ENCODE assay signal across 20 cellular contexts in the genomic region with DNA sequence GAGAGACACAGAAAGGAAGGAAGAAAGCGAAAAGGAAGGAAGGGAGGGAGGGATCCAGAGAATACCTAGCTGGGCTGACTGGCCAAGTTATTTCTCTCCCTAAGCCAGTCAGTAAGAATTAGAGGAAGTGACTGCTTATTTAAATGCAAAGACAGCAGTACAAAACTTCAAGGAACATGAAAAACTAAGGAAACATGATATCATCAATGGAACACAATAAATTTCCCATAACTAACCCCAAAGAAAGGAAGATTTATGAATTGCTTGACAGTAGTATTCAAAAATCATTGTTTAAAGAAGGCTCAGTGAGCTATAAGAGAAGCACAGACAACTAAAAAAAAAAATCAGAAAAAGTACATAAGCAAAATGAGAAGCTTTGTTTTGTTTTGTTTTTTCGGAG.
A peak's percentile ranks its signal among the peaks of the same experiment; 100 is the strongest.
DNase-seq lines count a peak whose midpoint lies in the region; ATAC-seq lines count a peak whose summit lies in the region.
"Had no signal": no experiment of that assay in that cellular context is flagged by ENCODE, and none has a peak within 500 bp of the region (broad histone marks: within the 10 kb centered on the region; RNA-seq: fewer than 3 reads in every experiment).

No MANE protein-coding gene starts in this region.

- DNase-seq in dermis blood vessel endothelial cell (peak; percentile 70), glomerular endothelial cell (ENCODE audit: extremely low read depth, low read depth, low spot score) (peak; percentile 54), T-helper 1 cell (no peak), AG08395 (ENCODE audit: low spot score) (no peak)
- DNase-seq: 8988T; ACHN; AML-193; Caco-2; Calu3; CD4-positive, alpha-beta T cell; CD8-positive, alpha-beta T cell; DMS 273 treated with DMSO at 0.1 percent for 48 hours; DMS153; DMS53; DMS79; DND-41; EL; GDM1 had no signal

- no peak for ATAC-seq in GM18498 (IDR thresholded peaks at IDR 0.05; ENCODE audit: unreplicated experiment)
- ATAC-seq: CD8-positive, alpha-beta T cell; GM12878 had no signal

Comparison
In these comparisons a context has a peak if more than half of its experiments do, and no peak if none do; other contexts are left out.
1. DNase-seq: peak in dermis blood vessel endothelial cell (single experiment) and glomerular endothelial cell (single experiment); none in T-helper 1 cell (0 of 5) and AG08395 (single experiment).